Comparison of ENCODE assay signal across 1 cellular context in genomic region chr3:39819517-39820298, GRCh38.
TF ChIP-seq lines count a peak whose summit lies in the region.

No MANE protein-coding gene starts in this region.

TF ChIP-seq in WTC11, 78 proteins besides CTCF, POLR2A, EP300 and RAD21 (continued from another document):
- TF ChIP-seq, protein P1, sequence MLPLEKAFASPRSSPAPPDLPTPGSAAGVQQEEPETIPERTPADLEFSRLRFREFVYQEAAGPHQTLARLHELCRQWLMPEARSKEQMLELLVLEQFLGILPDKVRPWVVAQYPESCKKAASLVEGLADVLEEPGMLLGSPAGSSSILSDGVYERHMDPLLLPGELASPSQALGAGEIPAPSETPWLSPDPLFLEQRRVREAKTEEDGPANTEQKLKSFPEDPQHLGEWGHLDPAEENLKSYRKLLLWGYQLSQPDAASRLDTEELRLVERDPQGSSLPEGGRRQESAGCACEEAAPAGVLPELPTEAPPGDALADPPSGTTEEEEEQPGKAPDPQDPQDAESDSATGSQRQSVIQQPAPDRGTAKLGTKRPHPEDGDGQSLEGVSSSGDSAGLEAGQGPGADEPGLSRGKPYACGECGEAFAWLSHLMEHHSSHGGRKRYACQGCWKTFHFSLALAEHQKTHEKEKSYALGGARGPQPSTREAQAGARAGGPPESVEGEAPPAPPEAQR (CRISPR knock-in tag; IDR thresholded peaks at IDR 0.05): no peak
